Comparison of ENCODE assay signal across 8 cellular contexts in genomic region chr19:13207237-13208130, GRCh38. TPM values are rescaled to one million over a fixed set of nuclear protein-coding genes. Genes with fewer than 3 reads are reported as not detected.
DNase-seq lines count a peak whose midpoint lies in the region; ATAC-seq and TF ChIP-seq lines count a peak whose summit lies in the region.

No MANE protein-coding gene starts in this region.

- CTCF ChIA-PET in CD8-positive, alpha-beta T cell (lab: Charles Lee) = no interaction called here

- POLR2A ChIA-PET in CD8-positive, alpha-beta T cell (lab: Charles Lee) = no interaction called here

- no peaks in the 10 kb centered on the region for H3K36me3 ChIP-seq in CD8-positive, alpha-beta T cell (ENCODE audit: insufficient read depth, low read length)
- H3K36me3 ChIP-seq in effector memory CD4-positive, alpha-beta T cell (ENCODE audit: control insufficient read depth, insufficient read depth, low read length) = no peaks in the 10 kb centered on the region
- H3K36me3 ChIP-seq in neural progenitor cell = no peaks in the 10 kb centered on the region

- intact Hi-C loops in CD8-positive, alpha-beta T cell (cut with DNase I, micrococcal nuclease) = loop anchor here in 1 of 2 experiments (1.0 kb wide), 1 partner anchor 55 kb away; no protein-coding TSS in a partner anchor

- H3K9ac ChIP-seq in neural progenitor cell = no peak overlapping the region

- H3K79me2 ChIP-seq in neural progenitor cell (ENCODE audit: low read depth) = no peaks in the 10 kb centered on the region

- peak overlapping the region; percentile 88 for H3K4me3 Mint-ChIP-seq in CD8-positive, alpha-beta T cell
- H3K4me3 Mint-ChIP-seq in neural progenitor cell = no peak overlapping the region

- no peak for TF ChIP-seq CTCF in CD8-positive, alpha-beta T cell (IDR thresholded peaks at IDR 0.05)
- no peak for TF ChIP-seq CTCF in neural progenitor cell (IDR thresholded peaks at IDR 0.05)

- no peaks in the 10 kb centered on the region for H3K27me3 ChIP-seq in CD8-positive, alpha-beta T cell (ENCODE audit: insufficient read depth, low read length)
- H3K27me3 ChIP-seq in effector memory CD4-positive, alpha-beta T cell (replicated peaks; ENCODE audit: control insufficient read depth, insufficient read depth, low read length, poor library complexity, severe bottlenecking) = no peaks in the 10 kb centered on the region
- H3K27me3 ChIP-seq in neural progenitor cell = no peaks in the 10 kb centered on the region

- no peak for DNase-seq in CD8-positive, alpha-beta T cell
- peak; percentile 65 for DNase-seq in NAMALWA (ENCODE audit: low spot score)
- DNase-seq in effector memory CD4-positive, alpha-beta T cell = no peak
- DNase-seq in neural progenitor cell (ENCODE audit: low spot score) = peak; percentile 45
- no peak for DNase-seq in SHP77 (lab: John Stamatoyannopoulos, UW)
- DNase-seq in DMS153 treated with DMSO at 0.1 percent for 48 hours (lab: John Stamatoyannopoulos, UW; ENCODE audit: unreplicated experiment) = no peak
- DNase-seq in activated gamma-delta T cell treated with Interleukin-2 at 50 U/mL for 16 hours = no peak

- H3K27ac ChIP-seq in CD8-positive, alpha-beta T cell (ENCODE audit: low read depth, low read length) = peak overlapping the region; percentile 15
- H3K27ac ChIP-seq in effector memory CD4-positive, alpha-beta T cell (ENCODE audit: insufficient read depth, low read length, poor library complexity, severe bottlenecking) = peak overlapping the region; percentile 32
- H3K27ac ChIP-seq in neural progenitor cell = peak overlapping the region; percentile 37

- H3K4me3 ChIP-seq in CD8-positive, alpha-beta T cell (ENCODE audit: low read depth, low read length) = peak overlapping the region; percentile 52
- peak overlapping the region; percentile 60 for H3K4me3 ChIP-seq in effector memory CD4-positive, alpha-beta T cell (ENCODE audit: insufficient read depth, low read depth, low read length, poor library complexity, severe bottlenecking)
- no peak overlapping the region for H3K4me3 ChIP-seq in neural progenitor cell

- H3K27me3 Mint-ChIP-seq in CD8-positive, alpha-beta T cell (ENCODE audit: low read depth) = no peaks in the 10 kb centered on the region
- no peaks in the 10 kb centered on the region for H3K27me3 Mint-ChIP-seq in neural progenitor cell (ENCODE audit: insufficient read depth, low read depth)

- H3K4me1 Mint-ChIP-seq in CD8-positive, alpha-beta T cell (ENCODE audit: low read depth) = peaks cover 10% of the 10 kb centered on the region
- H3K4me1 Mint-ChIP-seq in neural progenitor cell = peaks cover 22% of the 10 kb centered on the region

- peak; percentile 19 for ATAC-seq in CD8-positive, alpha-beta T cell
- no peak for ATAC-seq in GM19463 (IDR thresholded peaks at IDR 0.05; ENCODE audit: unreplicated experiment)

- H3K9me3 Mint-ChIP-seq in CD8-positive, alpha-beta T cell = no peaks in the 10 kb centered on the region
- no peaks in the 10 kb centered on the region for H3K9me3 Mint-ChIP-seq in neural progenitor cell

- H3K4me2 ChIP-seq in neural progenitor cell = no peak overlapping the region

- H2AFZ ChIP-seq in neural progenitor cell (replicated peaks) = no peak overlapping the region

- no peaks in the 10 kb centered on the region for H3K36me3 Mint-ChIP-seq in CD8-positive, alpha-beta T cell
- no peaks in the 10 kb centered on the region for H3K36me3 Mint-ChIP-seq in neural progenitor cell

- no peaks in the 10 kb centered on the region for H4K20me1 ChIP-seq in neural progenitor cell (ENCODE audit: low read depth)

- H3K27ac Mint-ChIP-seq in CD8-positive, alpha-beta T cell = peak overlapping the region; percentile 88
- peak overlapping the region; percentile 91 for H3K27ac Mint-ChIP-seq in neural progenitor cell

- H3K9me3 ChIP-seq in CD8-positive, alpha-beta T cell (ENCODE audit: low read length) = no peaks in the 10 kb centered on the region
- no peaks in the 10 kb centered on the region for H3K9me3 ChIP-seq in effector memory CD4-positive, alpha-beta T cell (ENCODE audit: control insufficient read depth, low read length)
- H3K9me3 ChIP-seq in neural progenitor cell (ENCODE audit: low read depth) = no peaks in the 10 kb centered on the region

- H3K4me1 ChIP-seq in CD8-positive, alpha-beta T cell (ENCODE audit: insufficient read depth, low read length) = peaks cover 5% of the 10 kb centered on the region
- peaks cover 3% of the 10 kb centered on the region for H3K4me1 ChIP-seq in effector memory CD4-positive, alpha-beta T cell (ENCODE audit: control insufficient read depth, insufficient read depth, low read length, poor library complexity, severe bottlenecking)
- H3K4me1 ChIP-seq in neural progenitor cell = peaks cover 9% of the 10 kb centered on the region

- H3F3A ChIP-seq in neural progenitor cell (ENCODE audit: low read depth) = peaks cover 2% of the 10 kb centered on the region

RNA-seq across cellular contexts. Expression of gene IER2, which starts 57.3 kb away (rescaled TPM):
- total RNA-seq in CD8-positive, alpha-beta T cell = 100 to 1,000 TPM; 223 to 229 TPM
- total RNA-seq in neural progenitor cell (ENCODE audit: low replicate concordance) = 13.7 and 55.4 TPM in 2 replicates

RNA-seq across cellular contexts. Expression of gene STX10, which starts 57.3 kb away (rescaled TPM):
- total RNA-seq in CD8-positive, alpha-beta T cell = 10 to 100 TPM; 35.7 to 37.5 TPM
- total RNA-seq in neural progenitor cell (ENCODE audit: low replicate concordance) = 36.5 and 51.2 TPM in 2 replicates

Comparison
In these comparisons a context has a peak if more than half of its experiments do, and no peak if none do; other contexts are left out.
1. DNase-seq: peak in NAMALWA (single experiment) and neural progenitor cell (single experiment); none in CD8-positive, alpha-beta T cell (0 of 7), effector memory CD4-positive, alpha-beta T cell (0 of 3), SHP77 (0 of 2), DMS153 treated with DMSO at 0.1 percent for 48 hours (single experiment) and activated gamma-delta T cell treated with Interleukin-2 at 50 U/mL for 16 hours (single experiment).
2. Peak in every context shown above with its lines, with median percentiles within 50 percentile points of each other: H3K27ac ChIP-seq.